9 cellular contexts compared by ENCODE assay signal in genomic region chr3:133930341-133930933, GRCh38. TPM values are rescaled to one million over a fixed set of nuclear protein-coding genes. Genes with fewer than 3 reads are reported as not detected.
DNase-seq lines count a peak whose midpoint lies in the region; ATAC-seq, FAIRE-seq and TF ChIP-seq lines count a peak whose summit lies in the region.
"Had no signal": no experiment of that assay in that cellular context is flagged by ENCODE, and none has a peak within 500 bp of the region (broad histone marks: within the 10 kb centered on the region; RNA-seq: fewer than 3 reads in every experiment).

No MANE protein-coding gene starts in this region.

- POLR2A ChIA-PET in AG04450 (lab: Yijun Ruan, JAX) (no interaction called here), GM12878 (lab: Charles Lee) (no interaction called here)

- no peak overlapping the region for H3K9ac ChIP-seq in GM12878 (ENCODE audit: control insufficient read depth, insufficient read depth, low read length)

- H3K9me3 ChIP-seq in AG04450 (ENCODE audit: control insufficient read depth, insufficient read depth, low read length) = no peaks in the 10 kb centered on the region
- no peaks in the 10 kb centered on the region for H3K9me3 ChIP-seq in GM12878 (replicated peaks; ENCODE audit: control insufficient read depth, insufficient read depth, low read length)
- H3K9me3 ChIP-seq in aorta (ENCODE audit: control insufficient read depth, low read length) = no peaks in the 10 kb centered on the region

- H3K27ac ChIP-seq in AG04450 (ENCODE audit: low read depth, low read length) (no peak overlapping the region), GM12878 (ENCODE audit: control insufficient read depth, insufficient read depth) (no peak overlapping the region), aorta (ENCODE audit: low read depth in 1 of 2, low read length in 2 of 2) (no peak overlapping the region)

- no peaks in the 10 kb centered on the region; the same call in 1 of the 2 replicates for H4K20me1 ChIP-seq in GM12878 (ENCODE audit: control insufficient read depth, insufficient read depth)

- CTCF ChIA-PET in AG04450 (lab: Charles Lee) (interaction anchor here (0.6 to 7.8 kb wide), 36 partner anchors 10 to 1199 kb away, joined by 3 to 227 read pairs (median 4); no protein-coding TSS in a partner anchor), GM12878 (lab: Yijun Ruan, JAX) (interaction anchor here (0.6 to 6.0 kb wide), 13 partner anchors 16 to 1200 kb away, joined by 3 to 37 read pairs (median 3); partner anchors contain the start of gene TOPBP1)

- RAD21 ChIA-PET in GM12878 (lab: Charles Lee; ENCODE audit: unreplicated experiment) = interaction anchor here (0.7 to 1.6 kb wide), 5 partner anchors 113 to 889 kb away, joined by 3 to 4 read pairs (median 4); no protein-coding TSS in a partner anchor

- H3K4me2 ChIP-seq in GM12878 (ENCODE audit: control insufficient read depth, insufficient read depth) = no peak overlapping the region

- TF ChIP-seq RAD21 in GM12878 (IDR thresholded peaks at IDR 0.05; ENCODE audit: insufficient read depth, low read depth, low read length) = peak; percentile 72

- no peak for TF ChIP-seq EP300 in GM12878 (IDR thresholded peaks at IDR 0.05; ENCODE audit: borderline replicate concordance in 1 of 2, control insufficient read depth in 1 of 2, low read depth in 2 of 2, low read length in 2 of 2)

- 0% methylated on average over 1 of the region's 1 CpG for WGBS in GM12878 (ENCODE audit: insufficient coverage, insufficient replicate concordance, low lambda C conversion rate, missing lambda C conversion rate)
- 79 to 81% methylated on average over 1 of the region's 1 CpG for WGBS in aorta, 2 donors

- H2AFZ ChIP-seq in GM12878 (ENCODE audit: control insufficient read depth, low read depth, low read length) = no peak overlapping the region

- H3K4me3 ChIP-seq in AG04450 (ENCODE audit: low read depth, low read length) = no peak overlapping the region
- no peak overlapping the region for H3K4me3 ChIP-seq in GM12878
- H3K4me3 ChIP-seq in aorta (ENCODE audit: low read length in 2 of 2) = no peak overlapping the region

- DNase-seq in AG04450 (ENCODE audit: low read depth, low spot score) (no peak), GM13977 (ENCODE audit: low spot score) (peak; percentile 61), NCI-H345 (lab: John Stamatoyannopoulos, UW) (peak; percentile 17), GM12878 (ENCODE audit: low read depth, low spot score) (no peak), left colon (no peak), T-helper 9 cell (no peak), aorta (no peak)

- H3K36me3 ChIP-seq in GM12878 (ENCODE audit: control insufficient read depth in 2 of 2, insufficient read depth in 2 of 2, low read length in 1 of 2) (no peaks in the 10 kb centered on the region), aorta (ENCODE audit: control insufficient read depth in 1 of 2, insufficient read depth in 2 of 2, low read length in 1 of 2) (no peaks in the 10 kb centered on the region)

- no peaks in the 10 kb centered on the region for H3K79me2 ChIP-seq in GM12878 (ENCODE audit: control insufficient read depth, insufficient read depth, low read length)

- H3K4me1 ChIP-seq in GM12878 (ENCODE audit: control insufficient read depth, insufficient read depth, low read length) (peaks cover 2% of the 10 kb centered on the region), aorta (ENCODE audit: control insufficient read depth in 1 of 2, insufficient read depth in 2 of 2, low read length in 2 of 2) (no peaks in the 10 kb centered on the region)

- FAIRE-seq in GM12878 (lab: Jason Lieb, UNC) = peak; percentile 92
- FAIRE-seq: colon had no signal

- in situ Hi-C loops in GM13977 (cut with MboI; ENCODE audit: low pct_unique_long_range_greater_than_20kb, low sequenced_read_pairs, unreplicated experiment) = loop anchor here (25.0 kb wide), 1 partner anchor 532 kb away; no protein-coding TSS in a partner anchor
- in situ Hi-C loops in GM12878 (cut with MboI) = loop anchor here (10.0 kb wide), 2 partner anchors 284 to 1196 kb away; no protein-coding TSS in a partner anchor

- BruUV-seq in GM12878 (replicated peaks; lab: Mats Ljungman, UMichigan) = no TSS peak

- TF ChIP-seq POLR2A in GM12878 (IDR thresholded peaks at IDR 0.05; ENCODE audit: low read depth, low read length) = no peak

- ATAC-seq in GM12878 = peak; percentile 24; the same call in 1 of the 3 replicates
- peak; percentile 34 for ATAC-seq in left colon
- ATAC-seq in GM21619 (IDR thresholded peaks at IDR 0.05; ENCODE audit: unreplicated experiment) = no peak
- ATAC-seq in aorta (ENCODE audit: low FRiP score) = no peak

- no peaks in the 10 kb centered on the region for H3K27me3 ChIP-seq in AG04450 (ENCODE audit: control insufficient read depth, insufficient read depth, low read length)
- peaks cover 0 to 2% of the 10 kb centered on the region in 2 experiments; a peak in 2 of 4 replicates for H3K27me3 ChIP-seq in GM12878 (replicated peaks in 1 of 2; ENCODE audit: control insufficient read depth in 2 of 2, insufficient read depth in 2 of 2, low read length in 1 of 2)
- no peaks in the 10 kb centered on the region for H3K27me3 ChIP-seq in aorta (ENCODE audit: control insufficient read depth in 1 of 2, insufficient read depth in 2 of 2, low read length in 1 of 2)

- SMC1A ChIA-PET in GM12878 (lab: Charles Lee; ENCODE audit: uncharacterized antibody, unreplicated experiment) = interaction anchor here (1.6 to 2.1 kb wide), 2 partner anchors 281 to 295 kb away, joined by 3 to 9 read pairs; no protein-coding TSS in a partner anchor

- TF ChIP-seq CTCF in AG04450 (IDR thresholded peaks at IDR 0.05; ENCODE audit: low read depth, low read length) (peak; percentile 86), GM13977 (IDR thresholded peaks at IDR 0.05; ENCODE audit: extremely low read depth, insufficient read depth, missing control alignments) (peak; percentile 54), GM12878 (IDR thresholded peaks at IDR 0.05 in 2 of 3, conservative IDR thresholded peaks at IDR 0.05 in 1 of 3; ENCODE audit: control insufficient read depth in 2 of 3, extremely low read depth in 1 of 3, insufficient read depth in 1 of 3, low read depth in 3 of 3, low read length in 3 of 3) (peak; percentile 39 to 65 (median 60); a peak in 5 of 6 replicates)

- intact Hi-C loops in GM12878 (cut with micrococcal nuclease; ENCODE audit: unreplicated experiment) (loop anchor here (1.0 to 5.0 kb wide), 2 partner anchors 262 to 281 kb away; no protein-coding TSS in a partner anchor), left colon (cut with DNase I, micrococcal nuclease) (loop anchor here in 1 of 2 donors (5.0 kb wide), 1 partner anchor 367 kb away; no protein-coding TSS in a partner anchor), aorta (cut with DNase I) (loop anchor here in 1 of 2 donors (5.0 to 10.0 kb wide), 2 partner anchors 107 to 214 kb away; no protein-coding TSS in a partner anchor)

TF ChIP-seq in GM12878, 131 proteins besides CTCF, POLR2A, EP300 and RAD21:
- TF ChIP-seq SMC3 (IDR thresholded peaks at IDR 0.05; ENCODE audit: borderline replicate concordance, low read length) = peak; percentile 69; the same call in 1 of the 2 replicates
- no peak for TF ChIP-seq FOXK2 (IDR thresholded peaks at IDR 0.05)
- TF ChIP-seq YY1 (IDR thresholded peaks at IDR 0.05; ENCODE audit: low read depth, low read length) = 0 out of 2 replicates have a peak, but pooled peaks have one; percentile 21
- no peak for TF ChIP-seq KLF5 (IDR thresholded peaks at IDR 0.05; ENCODE audit: partially characterized antibody)
TF ChIP-seq in GM12878: peak in this region for 2.

RNA-seq across cellular contexts. Expression of gene RAB6B, which starts 34.8 kb away (rescaled TPM):
- polyA plus RNA-seq in AG04450 (2011; rRNA removed) (2.2 and 2.3 TPM in 2 replicates), GM12878 (2011; rRNA removed) (not detected in 2 replicates), GM12878 (2014; fragmentation: Illumina TruSeq; extraction: Trizol) (0.01 TPM in 1 of 2 replicates, not detected in the other), GM12878 (2014; fragmentation: Nextera tagmentation; extraction: Ambion mirVana) (under 1 TPM in 1 of 2 experiments, not detected in 1; 0.02 TPM), GM12878 (2014; rRNA removed) (0.04 TPM in 1 of 2 replicates, not detected in the other), GM12878 (2016; fragmentation: Nextera tagmentation; extraction: Ambion mirVana) (under 1 TPM; 0.09 to 0.16 TPM), aorta (1 to 10 TPM in 1 of 2 donors, under 1 TPM in 1; 0.59 to 7.1 TPM)
- 2.0 and 3.4 TPM in 2 replicates for polyA minus RNA-seq in AG04450 (2011; rRNA and poly(A)+ RNA removed)
- not detected in 2 replicates for total RNA-seq in GM12878 (2013; cell fraction: nucleolus; rRNA removed)
- total RNA-seq in GM12878 (2014; rRNA removed) (not detected in 2 replicates), GM12878 (2014; rRNA removed; fragmentation: Illumina TruSeq; extraction: Trizol) (not detected in 2 replicates), GM12878 (2021) (0.13 TPM in 1 of 2 replicates, not detected in the other), left colon (1 to 10 TPM; 3.3 to 8.3 TPM), aorta (10 to 100 TPM in 1 of 2 donors, 1 to 10 TPM in 1; 9.2 to 12.0 TPM)
- 0.47 TPM for polyA plus RNA-seq in GM12878 (2011; ENCODE audit: low read depth)
- polyA plus RNA-seq in GM12878 (2011; cell fraction: cytosol; rRNA removed) = not detected in 2 replicates
- 0.03 TPM in 1 of 2 replicates, not detected in the other for polyA plus RNA-seq in GM12878 (2011; cell fraction: nucleus; rRNA removed)
- polyA plus RNA-seq in GM12878 (2012) = 0.57 and 1.5 TPM in 2 replicates
- not detected in 2 replicates for polyA minus RNA-seq in GM12878 (2011; rRNA and poly(A)+ RNA removed)
- polyA minus RNA-seq in GM12878 (2011; cell fraction: cytosol; rRNA and poly(A)+ RNA removed) = not detected in 2 replicates
- polyA minus RNA-seq in GM12878 (2011; cell fraction: nucleus; rRNA and poly(A)+ RNA removed) = not detected in 2 replicates

Comparison
In these comparisons a context has a peak if more than half of its experiments do, and no peak if none do; other contexts are left out.
1. DNase-seq: peak in GM13977 (single experiment) and NCI-H345 (single experiment); none in AG04450 (single experiment), GM12878 (single experiment), left colon (0 of 2), T-helper 9 cell (single experiment) and aorta (0 of 2).
2. ATAC-seq: peak in GM12878 (single experiment) and left colon (single experiment); none in GM21619 (single experiment) and aorta (single experiment).
3. Peak in every context shown above with its lines, with median percentiles within 50 percentile points of each other: CTCF ChIP-seq.